1 cellular context compared by ENCODE assay signal in genomic region chr11:399731-400211, GRCh38.
TF ChIP-seq lines count a peak whose summit lies in the region.

No MANE protein-coding gene starts in this region.

TF ChIP-seq in HepG2, 621 proteins besides CTCF, POLR2A, EP300 and RAD21:
- TF ChIP-seq CAMTA2 (CRISPR knock-in tag; IDR thresholded peaks at IDR 0.05; ENCODE audit: borderline replicate concordance), result no peak
- peak; percentile 38 for TF ChIP-seq AGO2 (optimal IDR thresholded peaks at IDR 0.05; ENCODE audit: low read depth, low read length)
TF ChIP-seq in HepG2: peak in this region for 1.
